ENCODE assay signal across 20 cellular contexts in the genomic region with DNA sequence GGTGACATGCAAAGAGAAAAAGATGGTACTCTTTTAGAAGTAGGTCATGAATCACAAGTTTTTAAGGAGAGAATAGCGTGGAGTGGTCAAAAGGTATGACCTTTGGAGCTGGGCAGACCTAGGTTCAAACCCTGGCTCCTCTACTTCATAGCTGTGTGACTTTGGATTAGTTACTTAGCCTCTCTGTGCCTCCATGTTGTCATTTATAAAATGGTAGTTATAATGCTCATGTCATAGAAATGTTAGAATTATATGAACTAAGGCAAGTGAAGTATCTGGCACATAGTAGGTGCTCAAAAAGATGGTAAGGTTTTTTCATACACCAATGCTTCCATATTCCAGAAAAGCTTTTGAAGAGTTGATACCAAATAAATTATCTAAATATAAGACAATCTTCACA.
"Had no signal": no experiment of that assay in that cellular context is flagged by ENCODE, and none has a peak within 500 bp of the region (broad histone marks: within the 10 kb centered on the region; RNA-seq: fewer than 3 reads in every experiment).

No MANE protein-coding gene starts in this region.

- ATAC-seq: activated naive CD4-positive, alpha-beta T cell treated with anti-CD3 and anti-CD28 coated beads, Interleukin-2, amount 50 U/mL, for 72 hours; heart right ventricle; lower lobe of right lung; stimulated activated naive CD8-positive, alpha-beta T cell treated with anti-CD3 and anti-CD28 coated beads, Interleukin-15, Interleukin-2, amounts not matched to agents 100 U/mL and 50 U/mL, for 24 hours; T-cell; upper lobe of right lung had no signal

- H3K27me3 ChIP-seq: neural progenitor cell, thyroid gland, upper lobe of right lung had no signal

- H3K4me3 Mint-ChIP-seq: naive B cell, neural progenitor cell, T-cell had no signal

- H3K4me3 ChIP-seq: coronary artery, heart right ventricle, lower lobe of right lung, neural progenitor cell, sigmoid colon, thyroid gland, upper lobe of right lung had no signal

- H3K9me3 ChIP-seq: lower lobe of right lung, thyroid gland, upper lobe of right lung had no signal

- H3K36me3 Mint-ChIP-seq: activated naive CD4-positive, alpha-beta T cell treated with anti-CD3 and anti-CD28 coated beads, Interleukin-2, amount 50 U/mL, for 72 hours; naive B cell had no signal

- DNase-seq: activated gamma-delta T cell treated with Interleukin-2 at 50 U/mL for 16 hours; activated T-cell treated with anti-CD3 and anti-CD28 coated beads, Interleukin-2, amount 50 U/mL, for 1 hour; aorta; erythroblast; foreskin fibroblast; heart right ventricle; kidney; lower lobe of right lung; mesendoderm; naive B cell; sigmoid colon; stimulated activated CD4-positive, alpha-beta T cell treated with anti-CD3 and anti-CD28 coated beads, Interleukin-4, amount 100 ng/mL, for 24 hours; stimulated activated naive CD8-positive, alpha-beta T cell treated with anti-CD3 and anti-CD28 coated beads, Interleukin-15, Interleukin-2, amounts not matched to agents 100 U/mL and 50 U/mL, for 24 hours; T-cell; thyroid gland; upper lobe of right lung; WERI-Rb-1 had no signal

- H3K36me3 ChIP-seq: lower lobe of right lung, neural progenitor cell, sigmoid colon, thyroid gland, upper lobe of right lung had no signal

- H3K27ac Mint-ChIP-seq: activated naive CD4-positive, alpha-beta T cell treated with anti-CD3 and anti-CD28 coated beads, Interleukin-2, amount 50 U/mL, for 72 hours; neural progenitor cell; T-cell had no signal

- H3K9me3 Mint-ChIP-seq: activated naive CD4-positive, alpha-beta T cell treated with anti-CD3 and anti-CD28 coated beads, Interleukin-2, amount 50 U/mL, for 72 hours; T-cell had no signal

- H3K27ac ChIP-seq: coronary artery, heart right ventricle, lower lobe of right lung, neural progenitor cell, sigmoid colon, thyroid gland, upper lobe of right lung, WERI-Rb-1 had no signal

- H3K4me1 ChIP-seq: neural progenitor cell, sigmoid colon, thyroid gland had no signal

- H3K9ac ChIP-seq: neural progenitor cell had no signal
